ENCODE assay signal across 14 cellular contexts in the genomic region with DNA sequence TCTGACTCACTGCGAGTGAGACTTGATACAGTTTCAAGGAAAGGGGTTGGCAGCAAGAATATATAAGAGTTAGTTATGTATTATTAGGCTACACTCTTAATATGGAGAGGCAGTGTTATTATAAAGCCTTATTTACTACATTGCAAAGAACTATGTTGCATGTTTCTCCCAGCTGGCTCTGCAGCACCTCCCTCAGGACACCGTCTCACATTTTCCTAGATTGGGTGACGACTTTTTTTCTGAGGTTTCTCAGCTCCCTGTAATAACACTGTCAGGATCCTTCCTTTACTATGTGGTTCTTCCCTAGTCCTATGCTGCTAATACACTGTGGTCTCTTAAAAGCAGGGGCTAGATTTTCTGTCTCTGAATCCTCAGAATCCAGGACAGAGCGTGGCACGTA.
DNase-seq lines count a peak whose midpoint lies in the region; ATAC-seq and TF ChIP-seq lines count a peak whose summit lies in the region.
"Had no signal": no experiment of that assay in that cellular context is flagged by ENCODE, and none has a peak within 500 bp of the region (broad histone marks: within the 10 kb centered on the region; RNA-seq: fewer than 3 reads in every experiment).

No MANE protein-coding gene starts in this region.

- in situ Hi-C loops in astrocyte of the cerebellum (cut with HindIII; ENCODE audit: low sequenced_read_pairs), result no loop called here

- H3K4me3 ChIP-seq in Karpas-422 (ENCODE audit: low read length) (no peak overlapping the region), astrocyte of the cerebellum (ENCODE audit: low read depth, low read length) (no peak overlapping the region), left ventricle myocardium inferior (no peak overlapping the region)
- H3K4me3 ChIP-seq: suprapubic skin had no signal

- H3K27me3 ChIP-seq in Karpas-422 (ENCODE audit: low read length) (no peaks in the 10 kb centered on the region), left ventricle myocardium inferior (ENCODE audit: low read depth) (no peaks in the 10 kb centered on the region)
- H3K27me3 ChIP-seq: suprapubic skin had no signal

- DNase-seq in Karpas-422, result peak; percentile 46
- no peak for DNase-seq in astrocyte of the cerebellum (ENCODE audit: low read depth)
- peak; percentile 33 for DNase-seq in iris pigment epithelial cell (ENCODE audit: low read depth)
- no peak for DNase-seq in substantia nigra (lab: John Stamatoyannopoulos, UW)
- no peak for DNase-seq in left ventricle myocardium inferior
- DNase-seq: activated CD8-positive, alpha-beta memory T cell treated with anti-CD3 and anti-CD28 coated beads, Interleukin-2, amount 10 ng/mL, durations not matched to agents 7 days and 5 days; MM.1S; NCI-H226; T1000 had no signal

- H3K27ac ChIP-seq in C4-2B (no peak overlapping the region), Karpas-422 (ENCODE audit: low read length) (no peak overlapping the region), substantia nigra (ENCODE audit: low read depth, low read length, poor library complexity, severe bottlenecking) (no peak overlapping the region), left ventricle myocardium inferior (replicated peaks) (no peak overlapping the region)
- H3K27ac ChIP-seq: suprapubic skin had no signal

- no peak overlapping the region for H3K9ac ChIP-seq in Karpas-422 (ENCODE audit: low read length)

- peaks cover 32% of the 10 kb centered on the region for H3K79me2 ChIP-seq in Karpas-422 (ENCODE audit: low read length)

- peak; percentile 33 for TF ChIP-seq CTCF in C4-2B (conservative IDR thresholded peaks at IDR 0.05)
- TF ChIP-seq CTCF in astrocyte of the cerebellum (IDR thresholded peaks at IDR 0.05; ENCODE audit: low read depth, low read length, missing control alignments), result peak; percentile 6
- TF ChIP-seq CTCF in left ventricle myocardium inferior (IDR thresholded peaks at IDR 0.05; ENCODE audit: borderline replicate concordance), result no peak

- H3K9me3 ChIP-seq in Karpas-422 (ENCODE audit: low read length), result no peaks in the 10 kb centered on the region
- H3K9me3 ChIP-seq in left ventricle myocardium inferior (replicated peaks), result no peaks in the 10 kb centered on the region
- H3K9me3 ChIP-seq: suprapubic skin had no signal

- H4K20me1 ChIP-seq in Karpas-422 (ENCODE audit: insufficient read depth, low read depth, low read length), result no peaks in the 10 kb centered on the region

- H3K4me2 ChIP-seq in Karpas-422 (ENCODE audit: low read depth, low read length, poor library complexity, severe bottlenecking), result no peak overlapping the region

- no peak for ATAC-seq in GM21717 (IDR thresholded peaks at IDR 0.05; ENCODE audit: unreplicated experiment)
- ATAC-seq in GM19463 (IDR thresholded peaks at IDR 0.05; ENCODE audit: unreplicated experiment), result no peak
- ATAC-seq: activated CD8-positive, alpha-beta memory T cell treated with anti-CD3 and anti-CD28 coated beads, Interleukin-2, amount 10 ng/mL, durations not matched to agents 7 days and 5 days; sciatic nerve had no signal

- H3K4me1 ChIP-seq in Karpas-422 (ENCODE audit: low read length), result peaks cover 13% of the 10 kb centered on the region
- H3K4me1 ChIP-seq in left ventricle myocardium inferior, result no peaks in the 10 kb centered on the region
- H3K4me1 ChIP-seq: suprapubic skin had no signal

- H2AFZ ChIP-seq in Karpas-422 (ENCODE audit: low read length), result no peak overlapping the region

- H3K36me3 ChIP-seq in Karpas-422 (ENCODE audit: insufficient read depth, low read length) (0 out of 2 replicates have a peak, but pooled peaks cover 3% of the 10 kb centered on the region), left ventricle myocardium inferior (no peaks in the 10 kb centered on the region)
- H3K36me3 ChIP-seq: suprapubic skin had no signal

- H3K9me2 ChIP-seq in Karpas-422 (replicated peaks; ENCODE audit: insufficient read depth, low read length), result no peaks in the 10 kb centered on the region

- intact Hi-C loops in left ventricle myocardium inferior (cut with micrococcal nuclease), result no loop called here

Comparison
In these comparisons a context has a peak if more than half of its experiments do, and no peak if none do; other contexts are left out.
1. DNase-seq: peak in Karpas-422 (single experiment) and iris pigment epithelial cell (single experiment); none in astrocyte of the cerebellum (single experiment), substantia nigra (0 of 49) and left ventricle myocardium inferior (single experiment).